Comparison of ENCODE assay signal across 1 cellular context in the genomic region with DNA sequence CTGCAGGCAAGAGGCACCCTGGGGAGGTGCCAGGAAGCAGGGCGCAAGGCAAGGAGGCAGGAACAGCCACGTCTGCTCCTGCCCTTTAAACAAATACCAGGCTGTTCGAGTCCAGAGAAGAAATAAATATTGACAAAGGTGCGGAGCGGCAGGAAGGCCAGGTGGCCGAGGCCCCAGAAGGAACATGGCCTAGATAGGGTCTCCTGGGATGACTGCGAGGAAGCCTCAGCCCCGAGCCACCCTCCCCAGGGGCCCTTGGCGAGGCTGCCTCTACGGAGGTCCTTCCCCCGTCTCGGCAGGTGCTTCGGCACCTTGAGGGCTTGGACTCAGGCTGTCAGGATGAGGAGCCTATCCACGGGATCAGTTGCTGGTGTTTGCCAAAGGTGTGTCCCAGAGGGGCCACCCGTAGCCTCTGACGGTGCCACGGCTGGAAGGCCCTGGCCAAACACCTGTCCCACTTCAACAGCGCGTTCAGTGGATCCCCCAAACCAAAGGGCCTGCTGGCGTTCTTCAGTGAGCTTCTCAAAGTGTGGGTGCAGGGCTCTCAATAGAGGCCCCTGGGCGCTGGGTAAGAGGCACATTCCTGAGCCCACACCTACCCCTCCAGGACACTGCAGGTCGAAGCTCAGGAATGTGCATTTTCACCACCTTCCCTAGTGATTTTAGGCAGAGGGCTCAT.
TF ChIP-seq lines count a peak whose summit lies in the region.

No MANE protein-coding gene starts in this region.

TF ChIP-seq in HepG2, 621 proteins besides CTCF, POLR2A, EP300 and RAD21 (continued from another document):
- TF ChIP-seq, protein P1, sequence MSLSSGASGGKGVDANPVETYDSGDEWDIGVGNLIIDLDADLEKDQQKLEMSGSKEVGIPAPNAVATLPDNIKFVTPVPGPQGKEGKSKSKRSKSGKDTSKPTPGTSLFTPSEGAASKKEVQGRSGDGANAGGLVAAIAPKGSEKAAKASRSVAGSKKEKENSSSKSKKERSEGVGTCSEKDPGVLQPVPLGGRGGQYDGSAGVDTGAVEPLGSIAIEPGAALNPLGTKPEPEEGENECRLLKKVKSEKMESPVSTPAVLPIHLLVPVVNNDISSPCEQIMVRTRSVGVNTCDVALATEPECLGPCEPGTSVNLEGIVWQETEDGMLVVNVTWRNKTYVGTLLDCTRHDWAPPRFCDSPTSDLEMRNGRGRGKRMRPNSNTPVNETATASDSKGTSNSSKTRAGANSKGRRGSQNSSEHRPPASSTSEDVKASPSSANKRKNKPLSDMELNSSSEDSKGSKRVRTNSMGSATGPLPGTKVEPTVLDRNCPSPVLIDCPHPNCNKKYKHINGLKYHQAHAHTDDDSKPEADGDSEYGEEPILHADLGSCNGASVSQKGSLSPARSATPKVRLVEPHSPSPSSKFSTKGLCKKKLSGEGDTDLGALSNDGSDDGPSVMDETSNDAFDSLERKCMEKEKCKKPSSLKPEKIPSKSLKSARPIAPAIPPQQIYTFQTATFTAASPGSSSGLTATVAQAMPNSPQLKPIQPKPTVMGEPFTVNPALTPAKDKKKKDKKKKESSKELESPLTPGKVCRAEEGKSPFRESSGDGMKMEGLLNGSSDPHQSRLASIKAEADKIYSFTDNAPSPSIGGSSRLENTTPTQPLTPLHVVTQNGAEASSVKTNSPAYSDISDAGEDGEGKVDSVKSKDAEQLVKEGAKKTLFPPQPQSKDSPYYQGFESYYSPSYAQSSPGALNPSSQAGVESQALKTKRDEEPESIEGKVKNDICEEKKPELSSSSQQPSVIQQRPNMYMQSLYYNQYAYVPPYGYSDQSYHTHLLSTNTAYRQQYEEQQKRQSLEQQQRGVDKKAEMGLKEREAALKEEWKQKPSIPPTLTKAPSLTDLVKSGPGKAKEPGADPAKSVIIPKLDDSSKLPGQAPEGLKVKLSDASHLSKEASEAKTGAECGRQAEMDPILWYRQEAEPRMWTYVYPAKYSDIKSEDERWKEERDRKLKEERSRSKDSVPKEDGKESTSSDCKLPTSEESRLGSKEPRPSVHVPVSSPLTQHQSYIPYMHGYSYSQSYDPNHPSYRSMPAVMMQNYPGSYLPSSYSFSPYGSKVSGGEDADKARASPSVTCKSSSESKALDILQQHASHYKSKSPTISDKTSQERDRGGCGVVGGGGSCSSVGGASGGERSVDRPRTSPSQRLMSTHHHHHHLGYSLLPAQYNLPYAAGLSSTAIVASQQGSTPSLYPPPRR (CRISPR knock-in tag; IDR thresholded peaks at IDR 0.05; ENCODE audit: borderline replicate concordance), result no peak
- TF ChIP-seq, protein P2, sequence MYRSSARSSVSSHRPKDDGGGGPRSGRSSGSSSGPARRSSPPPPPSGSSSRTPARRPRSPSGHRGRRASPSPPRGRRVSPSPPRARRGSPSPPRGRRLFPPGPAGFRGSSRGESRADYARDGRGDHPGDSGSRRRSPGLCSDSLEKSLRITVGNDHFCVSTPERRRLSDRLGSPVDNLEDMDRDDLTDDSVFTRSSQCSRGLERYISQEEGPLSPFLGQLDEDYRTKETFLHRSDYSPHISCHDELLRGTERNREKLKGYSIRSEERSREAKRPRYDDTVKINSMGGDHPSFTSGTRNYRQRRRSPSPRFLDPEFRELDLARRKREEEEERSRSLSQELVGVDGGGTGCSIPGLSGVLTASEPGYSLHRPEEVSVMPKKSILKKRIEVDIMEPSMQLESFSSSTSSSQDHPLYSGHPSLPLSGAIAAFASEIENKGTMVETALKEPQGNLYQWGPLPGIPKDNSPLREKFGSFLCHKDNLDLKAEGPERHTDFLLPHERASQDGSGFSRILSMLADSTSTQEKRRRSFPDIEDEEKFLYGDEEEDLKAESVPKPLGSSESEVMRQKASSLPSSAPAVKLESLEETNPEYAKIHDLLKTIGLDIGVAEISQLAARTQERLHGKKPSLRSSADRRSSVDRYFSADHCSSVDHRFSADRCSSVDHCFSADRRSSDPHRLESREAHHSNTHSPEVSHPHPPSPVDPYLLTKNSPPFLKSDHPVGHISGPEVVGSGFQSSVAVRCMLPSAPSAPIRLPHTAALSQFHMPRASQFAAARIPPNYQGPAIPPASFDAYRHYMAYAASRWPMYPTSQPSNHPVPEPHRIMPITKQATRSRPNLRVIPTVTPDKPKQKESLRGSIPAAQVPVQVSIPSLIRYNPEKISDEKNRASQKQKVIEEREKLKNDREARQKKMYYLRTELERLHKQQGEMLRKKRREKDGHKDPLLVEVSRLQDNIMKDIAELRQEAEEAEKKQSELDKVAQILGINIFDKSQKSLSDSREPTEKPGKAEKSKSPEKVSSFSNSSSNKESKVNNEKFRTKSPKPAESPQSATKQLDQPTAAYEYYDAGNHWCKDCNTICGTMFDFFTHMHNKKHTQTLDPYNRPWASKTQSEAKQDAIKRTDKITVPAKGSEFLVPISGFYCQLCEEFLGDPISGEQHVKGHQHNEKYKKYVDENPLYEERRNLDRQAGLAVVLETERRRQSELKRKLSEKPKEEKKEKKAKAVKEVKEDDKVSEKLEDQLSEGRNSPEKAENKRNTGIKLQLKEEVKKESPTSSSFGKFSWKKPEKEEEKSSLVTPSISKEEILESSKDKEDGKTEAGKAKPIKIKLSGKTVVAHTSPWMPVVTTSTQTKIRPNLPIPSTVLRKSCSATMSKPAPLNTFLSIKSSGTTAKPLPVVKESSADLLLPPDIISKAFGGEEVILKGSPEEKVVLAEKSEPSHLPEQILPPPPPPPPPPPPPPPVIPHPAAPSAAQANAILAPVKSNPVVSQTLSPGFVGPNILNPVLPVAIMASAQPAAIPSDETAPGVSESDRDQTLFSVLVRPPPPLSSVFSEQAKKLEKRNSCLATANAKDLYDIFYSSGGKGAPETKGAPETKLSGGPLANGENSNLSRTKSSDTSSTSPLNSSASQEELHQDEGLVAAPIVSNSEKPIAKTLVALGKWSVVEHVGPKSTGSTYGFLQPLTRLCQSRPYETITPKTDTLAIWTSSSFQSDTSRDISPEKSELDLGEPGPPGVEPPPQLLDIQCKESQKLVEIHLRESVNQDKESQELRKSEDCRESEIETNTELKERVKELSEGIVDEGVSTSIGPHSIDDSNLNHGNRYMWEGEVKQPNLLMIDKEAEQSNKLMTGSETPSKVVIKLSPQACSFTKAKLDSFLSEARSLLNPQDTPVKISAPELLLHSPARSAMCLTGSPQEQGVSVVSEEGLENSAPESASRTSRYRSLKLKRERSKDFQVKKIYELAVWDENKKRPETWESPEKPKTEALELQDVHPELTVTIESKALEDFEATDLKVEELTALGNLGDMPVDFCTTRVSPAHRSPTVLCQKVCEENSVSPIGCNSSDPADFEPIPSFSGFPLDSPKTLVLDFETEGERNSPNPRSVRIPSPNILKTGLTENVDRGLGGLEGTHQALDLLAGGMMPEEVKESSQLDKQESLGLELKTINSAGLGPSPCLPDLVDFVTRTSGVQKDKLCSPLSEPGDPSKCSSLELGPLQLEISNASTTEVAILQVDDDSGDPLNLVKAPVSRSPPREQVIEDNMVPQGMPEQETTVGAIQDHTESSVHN (CRISPR knock-in tag; IDR thresholded peaks at IDR 0.05), result no peak
- no peak for TF ChIP-seq ZNF350 (CRISPR knock-in tag; IDR thresholded peaks at IDR 0.05; ENCODE audit: borderline replicate concordance, low read depth)
